19 cellular contexts compared by ENCODE assay signal in genomic region chr11:66459138-66459778, GRCh38. TPM values are rescaled to one million over a fixed set of nuclear protein-coding genes. Genes with fewer than 3 reads are reported as not detected.
DNase-seq lines count a peak whose midpoint lies in the region; ATAC-seq, FAIRE-seq and TF ChIP-seq lines count a peak whose summit lies in the region.
"Had no signal": no experiment of that assay in that cellular context is flagged by ENCODE, and none has a peak within 500 bp of the region (broad histone marks: within the 10 kb centered on the region; RNA-seq: fewer than 3 reads in every experiment).

No MANE protein-coding gene starts in this region.

- H3K9me3 ChIP-seq in GM12878 (replicated peaks; ENCODE audit: control insufficient read depth, insufficient read depth, low read length): no peaks in the 10 kb centered on the region; the same call in 1 of the 3 replicates
- H3K9me3 ChIP-seq: neutrophil had no signal

- TF ChIP-seq EP300 in GM12878 (IDR thresholded peaks at IDR 0.05; ENCODE audit: borderline replicate concordance in 1 of 2, control insufficient read depth in 1 of 2, low read depth in 2 of 2, low read length in 2 of 2): no peak

- peak; percentile 57 for ATAC-seq in GM18868 (IDR thresholded peaks at IDR 0.05; ENCODE audit: unreplicated experiment)
- peak; percentile 80 for ATAC-seq in GM12878
- ATAC-seq in HG03280 (IDR thresholded peaks at IDR 0.05; ENCODE audit: unreplicated experiment): no peak
- ATAC-seq in HG02623 (IDR thresholded peaks at IDR 0.05; ENCODE audit: unreplicated experiment): no peak
- ATAC-seq: heart right ventricle, right cardiac atrium had no signal

- SMC1A ChIA-PET in GM12878 (lab: Charles Lee; ENCODE audit: uncharacterized antibody, unreplicated experiment): interaction anchor here (0.7 to 2.0 kb wide), 5 partner anchors 20 to 50 kb away, joined by 3 to 8 read pairs (median 4); partner anchors contain the start of genes MRPL11 and NPAS4

- no peak overlapping the region; the same call in 1 of the 2 replicates for H3K9ac ChIP-seq in GM12878 (ENCODE audit: control insufficient read depth, insufficient read depth, low read length)

- DNase-seq in D721Med (ENCODE audit: insufficient read length, low spot score) (no peak), NOMO-1 treated with DMSO at 0.1 percent for 48 hours (lab: John Stamatoyannopoulos, UW; ENCODE audit: unreplicated experiment) (peak; percentile 81), GM12878 (ENCODE audit: low read depth, low spot score) (peak; percentile 70), islet precursor cell (no peak), COLO829 (ENCODE audit: low spot score) (no peak)
- DNase-seq: activated CD8-positive, alpha-beta memory T cell treated with anti-CD3 and anti-CD28 coated beads, Interleukin-2, amount 50 U/mL, for 4 hours; AML-193; heart right ventricle; NCI-H1092; NK-92 treated with Interleukin-12 subunit alpha and Interleukin-12 subunit beta, amount 100 ng/mL, for 24 hours; right cardiac atrium had no signal

- TF ChIP-seq CTCF in D721Med (IDR thresholded peaks at IDR 0.05; ENCODE audit: insufficient read depth, missing control alignments): no peak
- TF ChIP-seq CTCF in GM12878 (IDR thresholded peaks at IDR 0.05 in 2 of 3, conservative IDR thresholded peaks at IDR 0.05 in 1 of 3; ENCODE audit: control insufficient read depth in 2 of 3, extremely low read depth in 1 of 3, insufficient read depth in 1 of 3, low read depth in 3 of 3, low read length in 3 of 3): no peak

- POLR2A ChIA-PET in GM12878 (lab: Charles Lee): no interaction called here

- H3K4me3 ChIP-seq in GM12878: no peak overlapping the region; the same call in 1 of the 2 replicates
- H3K4me3 ChIP-seq: heart right ventricle had no signal

- peak overlapping the region; percentile 60 for H3K4me2 ChIP-seq in GM12878 (ENCODE audit: control insufficient read depth, insufficient read depth)

- BruUV-seq in GM12878 (replicated peaks; lab: Mats Ljungman, UMichigan): no TSS peak

- H3K36me3 ChIP-seq in GM12878 (ENCODE audit: control insufficient read depth in 2 of 2, insufficient read depth in 2 of 2, low read length in 1 of 2): no peaks in the 10 kb centered on the region
- H3K36me3 ChIP-seq: heart right ventricle, neutrophil had no signal

- WGBS in GM12878 (ENCODE audit: insufficient coverage, insufficient replicate concordance, low lambda C conversion rate, missing lambda C conversion rate): 10% methylated on average over 5 of the region's 5 CpGs

- RAD21 ChIA-PET in GM12878 (lab: Charles Lee; ENCODE audit: unreplicated experiment): interaction anchor here (0.7 to 1.7 kb wide), 4 partner anchors 18 to 70 kb away, joined by 3 to 4 read pairs (median 3); partner anchors contain the start of genes DPP3 and MRPL11

- H3K27ac ChIP-seq in GM12878 (ENCODE audit: control insufficient read depth, insufficient read depth): peak overlapping the region; percentile 62
- H3K27ac ChIP-seq: heart right ventricle, neutrophil had no signal

- no peaks in the 10 kb centered on the region for H3K79me2 ChIP-seq in GM12878 (ENCODE audit: control insufficient read depth, insufficient read depth, low read length)

- CTCF ChIA-PET in GM12878 (lab: Yijun Ruan, JAX): interaction anchor here (0.6 to 2.7 kb wide), 8 partner anchors 20 to 718 kb away, joined by 3 to 21 read pairs (median 4); partner anchors contain the start of gene MRPL11

- in situ Hi-C loops in GM12878 (cut with MboI): no loop called here

- FAIRE-seq in D721Med (lab: Jason Lieb, UNC) (peak; percentile 64), GM12878 (lab: Jason Lieb, UNC) (no peak)
- FAIRE-seq: H54 had no signal

- H3K4me1 ChIP-seq in GM12878 (ENCODE audit: control insufficient read depth, insufficient read depth, low read length): peaks cover 15% of the 10 kb centered on the region

- no peak overlapping the region for H2AFZ ChIP-seq in GM12878 (ENCODE audit: control insufficient read depth, low read depth, low read length)

- no peak for TF ChIP-seq RAD21 in GM12878 (IDR thresholded peaks at IDR 0.05; ENCODE audit: insufficient read depth, low read depth, low read length)

- no peaks in the 10 kb centered on the region for H3K27me3 ChIP-seq in GM12878 (replicated peaks in 1 of 2; ENCODE audit: control insufficient read depth in 2 of 2, insufficient read depth in 2 of 2, low read length in 1 of 2)
- H3K27me3 ChIP-seq: heart right ventricle had no signal

- H4K20me1 ChIP-seq in GM12878 (ENCODE audit: control insufficient read depth, insufficient read depth): no peaks in the 10 kb centered on the region

- intact Hi-C loops in GM12878 (cut with micrococcal nuclease; ENCODE audit: unreplicated experiment): no loop called here

- no peak for TF ChIP-seq POLR2A in GM12878 (IDR thresholded peaks at IDR 0.05; ENCODE audit: low read depth, low read length)

RNA-seq across cellular contexts. Expression of gene PELI3, which starts 7.4 kb away (rescaled TPM):
- 28.8 and 30.6 TPM in 2 replicates for total RNA-seq in GM12878 (2013; cell fraction: nucleolus; rRNA removed)
- total RNA-seq in GM12878 (2014; rRNA removed): 0.98 and 1.1 TPM in 2 replicates
- 0.54 and 0.97 TPM in 2 replicates for total RNA-seq in GM12878 (2014; rRNA removed; fragmentation: Illumina TruSeq; extraction: Trizol)
- 1.5 and 1.8 TPM in 2 replicates for total RNA-seq in GM12878 (2021)
- 0.49 TPM for polyA plus RNA-seq in GM12878 (2011; ENCODE audit: low read depth)
- 0.66 and 1.0 TPM in 2 replicates for polyA plus RNA-seq in GM12878 (2011; rRNA removed)
- 1.4 and 1.7 TPM in 2 replicates for polyA plus RNA-seq in GM12878 (2011; cell fraction: cytosol; rRNA removed)
- polyA plus RNA-seq in GM12878 (2011; cell fraction: nucleus; rRNA removed): 2.5 and 3.1 TPM in 2 replicates
- polyA plus RNA-seq in GM12878 (2012): 1.6 and 1.7 TPM in 2 replicates
- polyA plus RNA-seq in GM12878 (2014; fragmentation: Illumina TruSeq; extraction: Trizol): 0.21 and 0.29 TPM in 2 replicates
- polyA plus RNA-seq in GM12878 (2014; fragmentation: Nextera tagmentation; extraction: Ambion mirVana): under 1 TPM; 0.14 to 0.20 TPM
- polyA plus RNA-seq in GM12878 (2014; rRNA removed): 0.86 and 1.1 TPM in 2 replicates
- under 1 TPM; 0.53 to 0.78 TPM for polyA plus RNA-seq in GM12878 (2016; fragmentation: Nextera tagmentation; extraction: Ambion mirVana)
- 1.8 and 3.2 TPM in 2 replicates for polyA minus RNA-seq in GM12878 (2011; rRNA and poly(A)+ RNA removed)
- 0.52 and 0.80 TPM in 2 replicates for polyA minus RNA-seq in GM12878 (2011; cell fraction: cytosol; rRNA and poly(A)+ RNA removed)
- polyA minus RNA-seq in GM12878 (2011; cell fraction: nucleus; rRNA and poly(A)+ RNA removed): 3.7 and 4.9 TPM in 2 replicates

RNA-seq across cellular contexts. Expression of gene MRPL11, which starts 20.6 kb away (rescaled TPM):
- 7.5 and 9.0 TPM in 2 replicates for total RNA-seq in GM12878 (2013; cell fraction: nucleolus; rRNA removed)
- 109 and 114 TPM in 2 replicates for total RNA-seq in GM12878 (2014; rRNA removed)
- total RNA-seq in GM12878 (2014; rRNA removed; fragmentation: Illumina TruSeq; extraction: Trizol): 62.0 and 76.2 TPM in 2 replicates
- total RNA-seq in GM12878 (2021): 110 and 115 TPM in 2 replicates
- polyA plus RNA-seq in GM12878 (2011; ENCODE audit: low read depth): 76.1 TPM
- 95.8 and 108 TPM in 2 replicates for polyA plus RNA-seq in GM12878 (2011; rRNA removed)
- polyA plus RNA-seq in GM12878 (2011; cell fraction: cytosol; rRNA removed): 114 and 125 TPM in 2 replicates
- 57.9 and 60.2 TPM in 2 replicates for polyA plus RNA-seq in GM12878 (2011; cell fraction: nucleus; rRNA removed)
- polyA plus RNA-seq in GM12878 (2012): 79.6 and 82.2 TPM in 2 replicates
- polyA plus RNA-seq in GM12878 (2014; fragmentation: Illumina TruSeq; extraction: Trizol): 61.9 and 87.0 TPM in 2 replicates
- 10 to 100 TPM; 43.5 to 80.9 TPM for polyA plus RNA-seq in GM12878 (2014; fragmentation: Nextera tagmentation; extraction: Ambion mirVana)
- polyA plus RNA-seq in GM12878 (2014; rRNA removed): 161 and 178 TPM in 2 replicates
- 100 to 1,000 TPM; 242 to 248 TPM for polyA plus RNA-seq in GM12878 (2016; fragmentation: Nextera tagmentation; extraction: Ambion mirVana)
- polyA minus RNA-seq in GM12878 (2011; rRNA and poly(A)+ RNA removed): 30.4 and 48.3 TPM in 2 replicates
- 11.4 and 15.9 TPM in 2 replicates for polyA minus RNA-seq in GM12878 (2011; cell fraction: cytosol; rRNA and poly(A)+ RNA removed)
- polyA minus RNA-seq in GM12878 (2011; cell fraction: nucleus; rRNA and poly(A)+ RNA removed): 3.3 and 3.5 TPM in 2 replicates

RNA-seq across cellular contexts. Expression of gene DPP3, which starts 21.0 kb away (rescaled TPM):
- total RNA-seq in GM12878 (2013; cell fraction: nucleolus; rRNA removed): 39.3 and 49.1 TPM in 2 replicates
- 114 and 117 TPM in 2 replicates for total RNA-seq in GM12878 (2014; rRNA removed)
- 44.6 and 47.9 TPM in 2 replicates for total RNA-seq in GM12878 (2014; rRNA removed; fragmentation: Illumina TruSeq; extraction: Trizol)
- 86.4 and 102 TPM in 2 replicates for total RNA-seq in GM12878 (2021)
- polyA plus RNA-seq in GM12878 (2011; ENCODE audit: low read depth): 14.1 TPM
- 34.9 and 73.1 TPM in 2 replicates for polyA plus RNA-seq in GM12878 (2011; rRNA removed)
- polyA plus RNA-seq in GM12878 (2011; cell fraction: cytosol; rRNA removed): 68.1 and 103 TPM in 2 replicates
- polyA plus RNA-seq in GM12878 (2011; cell fraction: nucleus; rRNA removed): 162 and 230 TPM in 2 replicates
- polyA plus RNA-seq in GM12878 (2012): 37.5 and 47.0 TPM in 2 replicates
- 33.5 and 51.2 TPM in 2 replicates for polyA plus RNA-seq in GM12878 (2014; fragmentation: Illumina TruSeq; extraction: Trizol)
- 1 to 10 TPM; 6.0 to 6.3 TPM for polyA plus RNA-seq in GM12878 (2014; fragmentation: Nextera tagmentation; extraction: Ambion mirVana)
- 79.7 and 83.1 TPM in 2 replicates for polyA plus RNA-seq in GM12878 (2014; rRNA removed)
- 10 to 100 TPM; 85.6 to 95.7 TPM for polyA plus RNA-seq in GM12878 (2016; fragmentation: Nextera tagmentation; extraction: Ambion mirVana)
- 107 and 194 TPM in 2 replicates for polyA minus RNA-seq in GM12878 (2011; rRNA and poly(A)+ RNA removed)
- polyA minus RNA-seq in GM12878 (2011; cell fraction: cytosol; rRNA and poly(A)+ RNA removed): 88.1 and 98.5 TPM in 2 replicates
- 75.1 and 117 TPM in 2 replicates for polyA minus RNA-seq in GM12878 (2011; cell fraction: nucleus; rRNA and poly(A)+ RNA removed)

RNA-seq across cellular contexts. Expression of gene NPAS4, which starts 38.4 kb away (rescaled TPM):
- not detected in 2 replicates for total RNA-seq in GM12878 (2013; cell fraction: nucleolus; rRNA removed)
- total RNA-seq in GM12878 (2014; rRNA removed) (0.06 TPM in 1 of 2 replicates, not detected in the other), GM12878 (2014; rRNA removed; fragmentation: Illumina TruSeq; extraction: Trizol) (not detected in 2 replicates), GM12878 (2021) (not detected in 2 replicates)
- polyA plus RNA-seq in GM12878 (2011; ENCODE audit: low read depth): not detected
- polyA plus RNA-seq in GM12878 (2011; rRNA removed) (0.03 TPM in 1 of 2 replicates, not detected in the other), GM12878 (2014; fragmentation: Illumina TruSeq; extraction: Trizol) (not detected in 2 replicates), GM12878 (2014; fragmentation: Nextera tagmentation; extraction: Ambion mirVana) (not detected), GM12878 (2014; rRNA removed) (0.14 and 0.18 TPM in 2 replicates), GM12878 (2016; fragmentation: Nextera tagmentation; extraction: Ambion mirVana) (not detected)
- polyA plus RNA-seq in GM12878 (2011; cell fraction: cytosol; rRNA removed): not detected in 2 replicates
- 0.04 and 0.06 TPM in 2 replicates for polyA plus RNA-seq in GM12878 (2011; cell fraction: nucleus; rRNA removed)
- 0.04 and 0.18 TPM in 2 replicates for polyA plus RNA-seq in GM12878 (2012)
- not detected in 2 replicates for polyA minus RNA-seq in GM12878 (2011; rRNA and poly(A)+ RNA removed)
- polyA minus RNA-seq in GM12878 (2011; cell fraction: cytosol; rRNA and poly(A)+ RNA removed): not detected in 2 replicates
- not detected in 2 replicates for polyA minus RNA-seq in GM12878 (2011; cell fraction: nucleus; rRNA and poly(A)+ RNA removed)
- total RNA-seq: fibroblast of lung, heart right ventricle, kidney epithelial cell, mononuclear cell had no signal

RNA-seq across cellular contexts. Expression of gene BBS1, which starts 51.2 kb away (rescaled TPM):
- 122 and 129 TPM in 2 replicates for total RNA-seq in GM12878 (2013; cell fraction: nucleolus; rRNA removed)
- total RNA-seq in GM12878 (2014; rRNA removed) (9.0 and 10.7 TPM in 2 replicates), GM12878 (2014; rRNA removed; fragmentation: Illumina TruSeq; extraction: Trizol) (6.5 TPM in 2 replicates), GM12878 (2021) (9.9 and 13.1 TPM in 2 replicates)
- polyA plus RNA-seq in GM12878 (2011; ENCODE audit: low read depth): 7.0 TPM
- polyA plus RNA-seq in GM12878 (2011; rRNA removed) (9.1 and 12.1 TPM in 2 replicates), GM12878 (2014; fragmentation: Illumina TruSeq; extraction: Trizol) (7.0 and 9.0 TPM in 2 replicates), GM12878 (2014; fragmentation: Nextera tagmentation; extraction: Ambion mirVana) (1 to 10 TPM; 2.5 to 3.1 TPM), GM12878 (2014; rRNA removed) (12.9 and 14.7 TPM in 2 replicates), GM12878 (2016; fragmentation: Nextera tagmentation; extraction: Ambion mirVana) (1 to 10 TPM; 6.7 to 8.3 TPM)
- 14.0 and 15.0 TPM in 2 replicates for polyA plus RNA-seq in GM12878 (2011; cell fraction: cytosol; rRNA removed)
- polyA plus RNA-seq in GM12878 (2011; cell fraction: nucleus; rRNA removed): 48.4 and 50.1 TPM in 2 replicates
- polyA plus RNA-seq in GM12878 (2012): 8.3 and 10.4 TPM in 2 replicates
- polyA minus RNA-seq in GM12878 (2011; rRNA and poly(A)+ RNA removed): 15.5 and 21.1 TPM in 2 replicates
- polyA minus RNA-seq in GM12878 (2011; cell fraction: cytosol; rRNA and poly(A)+ RNA removed): 5.2 and 7.0 TPM in 2 replicates
- polyA minus RNA-seq in GM12878 (2011; cell fraction: nucleus; rRNA and poly(A)+ RNA removed): 20.2 and 27.0 TPM in 2 replicates

Comparison
In these comparisons a context has a peak if more than half of its experiments do, and no peak if none do; other contexts are left out.
1. DNase-seq: peak in NOMO-1 treated with DMSO at 0.1 percent for 48 hours (single experiment) and GM12878 (single experiment); none in D721Med (single experiment), islet precursor cell (single experiment) and COLO829 (single experiment).
2. ATAC-seq: peak in GM18868 (single experiment) and GM12878 (single experiment); none in HG03280 (single experiment) and HG02623 (single experiment).